Comparison of ENCODE assay signal across 1 cellular context in the genomic region with DNA sequence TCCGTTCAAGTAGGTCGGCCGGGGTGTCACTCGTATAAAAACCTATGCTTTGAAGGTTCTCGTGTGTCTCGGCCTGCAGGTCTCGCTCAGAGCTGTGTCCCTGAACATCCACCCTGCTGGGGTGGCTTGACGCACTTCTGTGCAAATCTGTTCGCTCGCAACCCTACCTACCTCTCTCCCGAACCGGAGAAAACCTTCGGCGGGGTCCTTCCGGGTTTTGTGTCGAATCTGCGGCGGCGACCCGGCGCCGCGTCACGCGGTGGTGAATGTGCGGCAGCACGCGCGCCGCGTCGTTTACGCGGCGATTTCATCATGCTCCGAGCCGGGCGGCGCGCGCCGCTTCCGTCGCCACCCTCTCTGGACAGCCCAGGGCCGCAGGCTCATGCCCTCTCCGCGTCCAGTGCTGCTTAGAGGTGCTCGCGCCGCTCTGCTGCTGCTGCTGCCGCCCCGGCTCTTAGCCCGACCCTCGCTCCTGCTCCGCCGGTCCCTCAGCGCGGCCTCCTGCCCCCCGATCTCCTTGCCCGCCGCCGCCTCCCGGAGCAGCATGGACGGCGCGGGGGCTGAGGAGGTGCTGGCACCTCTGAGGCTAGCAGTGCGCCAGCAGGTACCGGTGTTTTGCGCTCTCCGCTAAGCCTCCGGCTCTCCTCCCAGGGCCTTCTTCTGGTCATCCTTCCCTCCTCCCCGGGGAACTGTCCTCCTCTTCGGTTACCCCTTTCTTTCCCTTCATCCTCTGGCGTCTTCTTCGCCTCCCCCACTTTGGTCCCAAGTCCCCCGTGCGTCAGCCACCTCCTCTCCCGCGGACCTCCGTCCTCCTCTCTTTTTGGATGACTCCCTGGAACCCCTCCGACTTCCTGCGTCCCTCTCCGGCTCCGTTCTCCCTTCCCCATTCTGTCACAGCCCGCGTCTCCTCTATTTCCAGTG.
TF ChIP-seq lines count a peak whose summit lies in the region.

TSS of gene GARS1 (plus strand) at position 339 of the 921 bp plus-strand sequence. CDS start at position 383, 44 bp downstream.

TF ChIP-seq in HepG2, 621 proteins besides CTCF, POLR2A, EP300 and RAD21 (continued from another document and continues in another):
- TF ChIP-seq ZNF639 (CRISPR knock-in tag; conservative IDR thresholded peaks at IDR 0.05) (peak; percentile 95), RFX3 (CRISPR knock-in tag; IDR thresholded peaks at IDR 0.05) (0 out of 2 replicates have a peak, but pooled peaks have one; percentile 13), SNRNP70 (IDR thresholded peaks at IDR 0.05; ENCODE audit: low read depth, low read length) (no peak), ARNT2 (CRISPR knock-in tag; IDR thresholded peaks at IDR 0.05; ENCODE audit: low read depth) (peak; percentile 86), TP53 (CRISPR knock-in tag; conservative IDR thresholded peaks at IDR 0.05) (peak; percentile 95), ZFAT (CRISPR knock-in tag; conservative IDR thresholded peaks at IDR 0.05) (peak; percentile 100), SYNCRIP (IDR thresholded peaks at IDR 0.05; ENCODE audit: insufficient read depth, low read depth, low read length) (no peak), NBN (conservative IDR thresholded peaks at IDR 0.05) (no peak), ZNF513 (CRISPR knock-in tag; conservative IDR thresholded peaks at IDR 0.05) (no peak; the same call in 1 of the 2 replicates), ZNF274 (CRISPR knock-in tag; IDR thresholded peaks at IDR 0.05) (no peak), EEA1 (CRISPR knock-in tag; IDR thresholded peaks at IDR 0.05; ENCODE audit: borderline replicate concordance) (no peak), ZNF776 (CRISPR knock-in tag; IDR thresholded peaks at IDR 0.05) (0 out of 2 replicates have a peak, but pooled peaks have one; percentile 70), ZNF101 (CRISPR knock-in tag; IDR thresholded peaks at IDR 0.05; ENCODE audit: borderline replicate concordance, low read depth) (no peak), ZNF570 (CRISPR knock-in tag; IDR thresholded peaks at IDR 0.05; ENCODE audit: borderline replicate concordance) (no peak), CBX1 (IDR thresholded peaks at IDR 0.05; ENCODE audit: low read depth) (peak; percentile 27), KAT2B (IDR thresholded peaks at IDR 0.05; ENCODE audit: borderline replicate concordance, low read depth, low read length) (no peak), ZNF747 (CRISPR knock-in tag; IDR thresholded peaks at IDR 0.05; ENCODE audit: borderline replicate concordance) (0 out of 2 replicates have a peak, but pooled peaks have one; percentile 42), ZBTB33 (CRISPR knock-in tag; IDR thresholded peaks at IDR 0.05) (peak; percentile 73), FOXA1 (IDR thresholded peaks at IDR 0.05) (no peak), FOXA1 (CRISPR knock-in tag; IDR thresholded peaks at IDR 0.05) (peak; percentile 55; the same call in 1 of the 2 replicates), SMARCE1 (IDR thresholded peaks at IDR 0.05; ENCODE audit: borderline replicate concordance) (no peak), TBX2 (CRISPR knock-in tag; IDR thresholded peaks at IDR 0.05; ENCODE audit: borderline replicate concordance) (peak; percentile 78; the same call in 1 of the 2 replicates), ZNF350 (CRISPR knock-in tag; IDR thresholded peaks at IDR 0.05; ENCODE audit: borderline replicate concordance, low read depth) (peak; percentile 84), ZNF556 (CRISPR knock-in tag; IDR thresholded peaks at IDR 0.05; ENCODE audit: borderline replicate concordance) (peak; percentile 88; the same call in 1 of the 2 replicates), ZBTB1 (CRISPR knock-in tag; IDR thresholded peaks at IDR 0.05; ENCODE audit: borderline replicate concordance) (no peak), TFDP2 (CRISPR knock-in tag; IDR thresholded peaks at IDR 0.05) (peak; percentile 92), SUZ12 (IDR thresholded peaks at IDR 0.05; ENCODE audit: low read depth, low read length) (no peak), ZBTB7A (CRISPR knock-in tag; IDR thresholded peaks at IDR 0.05) (peak; percentile 58; the same call in 1 of the 2 replicates), RFX5 (IDR thresholded peaks at IDR 0.05; ENCODE audit: low read depth, low read length) (no peak), ZKSCAN5 (CRISPR knock-in tag; IDR thresholded peaks at IDR 0.05) (no peak), PPARG (CRISPR knock-in tag; conservative IDR thresholded peaks at IDR 0.05) (peak; percentile 52; the same call in 1 of the 2 replicates), NR3C1 (CRISPR knock-in tag; IDR thresholded peaks at IDR 0.05) (no peak), ZNF205 (CRISPR knock-in tag; IDR thresholded peaks at IDR 0.05) (no peak), ZNF431 (CRISPR knock-in tag; IDR thresholded peaks at IDR 0.05; ENCODE audit: borderline replicate concordance, low read depth) (no peak), FOXP1 (IDR thresholded peaks at IDR 0.05) (no peak), FOXP1 (CRISPR knock-in tag; IDR thresholded peaks at IDR 0.05) (no peak), NR2F2 (IDR thresholded peaks at IDR 0.05; ENCODE audit: borderline replicate concordance, low read depth) (peak; percentile 48; the same call in 1 of the 2 replicates), NFRKB (IDR thresholded peaks at IDR 0.05) (no peak), SNAPC5 (CRISPR knock-in tag; IDR thresholded peaks at IDR 0.05; ENCODE audit: borderline replicate concordance) (no peak), REXO4 (CRISPR knock-in tag; IDR thresholded peaks at IDR 0.05; ENCODE audit: borderline replicate concordance) (0 out of 2 replicates have a peak, but pooled peaks have one; percentile 1)
- TF ChIP-seq, protein P1, sequence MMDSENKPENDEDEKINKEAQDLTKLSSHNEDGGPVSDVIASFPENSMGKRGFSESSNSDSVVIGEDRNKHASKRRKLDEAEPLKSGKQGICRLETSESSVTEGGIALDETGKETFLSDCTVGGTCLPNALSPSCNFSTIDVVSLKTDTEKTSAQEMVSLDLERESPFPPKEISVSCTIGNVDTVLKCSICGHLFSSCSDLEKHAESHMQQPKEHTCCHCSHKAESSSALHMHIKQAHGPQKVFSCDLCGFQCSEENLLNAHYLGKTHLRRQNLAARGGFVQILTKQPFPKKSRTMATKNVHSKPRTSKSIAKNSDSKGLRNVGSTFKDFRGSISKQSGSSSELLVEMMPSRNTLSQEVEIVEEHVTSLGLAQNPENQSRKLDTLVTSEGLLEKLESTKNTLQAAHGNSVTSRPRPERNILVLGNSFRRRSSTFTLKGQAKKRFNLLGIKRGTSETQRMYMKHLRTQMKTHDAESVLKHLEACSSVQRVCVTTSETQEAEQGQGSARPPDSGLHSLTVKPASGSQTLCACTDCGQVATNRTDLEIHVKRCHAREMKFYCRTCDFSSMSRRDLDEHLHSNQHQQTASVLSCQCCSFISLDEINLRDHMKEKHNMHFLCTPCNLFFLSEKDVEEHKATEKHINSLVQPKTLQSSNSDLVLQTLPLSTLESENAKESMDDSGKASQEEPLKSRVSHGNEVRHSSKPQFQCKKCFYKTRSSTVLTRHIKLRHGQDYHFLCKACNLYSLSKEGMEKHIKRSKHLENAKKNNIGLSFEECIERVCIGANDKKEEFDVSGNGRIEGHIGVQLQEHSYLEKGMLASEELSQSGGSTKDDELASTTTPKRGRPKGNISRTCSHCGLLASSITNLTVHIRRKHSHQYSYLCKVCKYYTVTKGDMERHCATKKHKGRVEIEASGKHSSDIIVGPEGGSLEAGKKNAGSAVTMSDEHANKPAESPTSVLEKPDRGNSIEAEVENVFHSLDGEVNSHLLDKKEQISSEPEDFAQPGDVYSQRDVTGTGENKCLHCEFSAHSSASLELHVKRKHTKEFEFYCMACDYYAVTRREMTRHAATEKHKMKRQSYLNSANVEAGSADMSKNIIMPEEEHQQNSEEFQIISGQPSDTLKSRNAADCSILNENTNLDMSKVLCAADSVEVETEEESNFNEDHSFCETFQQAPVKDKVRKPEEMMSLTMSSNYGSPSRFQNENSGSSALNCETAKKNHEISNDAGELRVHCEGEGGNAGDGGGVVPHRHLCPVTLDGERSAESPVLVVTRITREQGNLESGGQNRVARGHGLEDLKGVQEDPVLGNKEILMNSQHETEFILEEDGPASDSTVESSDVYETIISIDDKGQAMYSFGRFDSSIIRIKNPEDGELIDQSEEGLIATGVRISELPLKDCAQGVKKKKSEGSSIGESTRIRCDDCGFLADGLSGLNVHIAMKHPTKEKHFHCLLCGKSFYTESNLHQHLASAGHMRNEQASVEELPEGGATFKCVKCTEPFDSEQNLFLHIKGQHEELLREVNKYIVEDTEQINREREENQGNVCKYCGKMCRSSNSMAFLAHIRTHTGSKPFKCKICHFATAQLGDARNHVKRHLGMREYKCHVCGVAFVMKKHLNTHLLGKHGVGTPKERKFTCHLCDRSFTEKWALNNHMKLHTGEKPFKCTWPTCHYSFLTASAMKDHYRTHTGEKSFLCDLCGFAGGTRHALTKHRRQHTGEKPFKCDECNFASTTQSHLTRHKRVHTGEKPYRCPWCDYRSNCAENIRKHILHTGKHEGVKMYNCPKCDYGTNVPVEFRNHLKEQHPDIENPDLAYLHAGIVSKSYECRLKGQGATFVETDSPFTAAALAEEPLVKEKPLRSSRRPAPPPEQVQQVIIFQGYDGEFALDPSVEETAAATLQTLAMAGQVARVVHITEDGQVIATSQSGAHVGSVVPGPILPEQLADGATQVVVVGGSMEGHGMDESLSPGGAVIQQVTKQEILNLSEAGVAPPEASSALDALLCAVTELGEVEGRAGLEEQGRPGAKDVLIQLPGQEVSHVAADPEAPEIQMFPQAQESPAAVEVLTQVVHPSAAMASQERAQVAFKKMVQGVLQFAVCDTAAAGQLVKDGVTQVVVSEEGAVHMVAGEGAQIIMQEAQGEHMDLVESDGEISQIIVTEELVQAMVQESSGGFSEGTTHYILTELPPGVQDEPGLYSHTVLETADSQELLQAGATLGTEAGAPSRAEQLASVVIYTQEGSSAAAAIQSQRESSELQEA (CRISPR knock-in tag; IDR thresholded peaks at IDR 0.05; ENCODE audit: not compliant biosample characterization), result no peak
- TF ChIP-seq, protein P2, sequence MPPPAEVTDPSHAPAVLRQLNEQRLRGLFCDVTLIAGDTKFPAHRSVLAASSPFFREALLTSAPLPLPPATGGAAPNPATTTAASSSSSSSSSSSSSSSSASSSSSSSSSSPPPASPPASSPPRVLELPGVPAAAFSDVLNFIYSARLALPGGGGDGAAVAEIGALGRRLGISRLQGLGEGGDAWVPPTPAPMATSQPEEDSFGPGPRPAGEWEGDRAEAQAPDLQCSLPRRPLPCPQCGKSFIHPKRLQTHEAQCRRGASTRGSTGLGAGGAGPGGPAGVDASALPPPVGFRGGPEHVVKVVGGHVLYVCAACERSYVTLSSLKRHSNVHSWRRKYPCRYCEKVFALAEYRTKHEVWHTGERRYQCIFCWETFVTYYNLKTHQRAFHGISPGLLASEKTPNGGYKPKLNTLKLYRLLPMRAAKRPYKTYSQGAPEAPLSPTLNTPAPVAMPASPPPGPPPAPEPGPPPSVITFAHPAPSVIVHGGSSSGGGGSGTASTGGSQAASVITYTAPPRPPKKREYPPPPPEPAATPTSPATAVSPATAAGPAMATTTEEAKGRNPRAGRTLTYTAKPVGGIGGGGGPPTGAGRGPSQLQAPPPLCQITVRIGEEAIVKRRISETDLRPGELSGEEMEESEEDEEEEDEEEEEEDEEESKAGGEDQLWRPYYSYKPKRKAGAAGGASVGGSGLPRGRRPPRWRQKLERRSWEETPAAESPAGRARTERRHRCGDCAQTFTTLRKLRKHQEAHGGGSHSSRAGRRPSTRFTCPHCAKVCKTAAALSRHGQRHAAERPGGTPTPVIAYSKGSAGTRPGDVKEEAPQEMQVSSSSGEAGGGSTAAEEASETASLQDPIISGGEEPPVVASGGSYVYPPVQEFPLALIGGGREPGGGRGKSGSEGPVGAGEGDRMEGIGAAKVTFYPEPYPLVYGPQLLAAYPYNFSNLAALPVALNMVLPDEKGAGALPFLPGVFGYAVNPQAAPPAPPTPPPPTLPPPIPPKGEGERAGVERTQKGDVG (CRISPR knock-in tag; IDR thresholded peaks at IDR 0.05; ENCODE audit: borderline replicate concordance), result peak; percentile 74
